In genomic region chr6:169088761-169089160, GRCh38 we compare ENCODE assay signal across 22 cellular contexts.
"Had no signal": no experiment of that assay in that cellular context is flagged by ENCODE, and none has a peak within 500 bp of the region (broad histone marks: within the 10 kb centered on the region; RNA-seq: fewer than 3 reads in every experiment).

No MANE protein-coding gene starts in this region.

- H3K9me2 ChIP-seq: SK-N-SH had no signal

- ATAC-seq: Panc1, PC-3 had no signal

- DNase-seq: Karpas-422, KG1, MG63, NCI-H1092, NCI-H1105 treated with DMSO at 0.1 percent for 48 hours, NCI-H1417 treated with DMSO at 0.1 percent for 48 hours, NCI-H146, NCI-H1694 treated with DMSO at 0.1 percent for 48 hours, NCI-H2029, NCI-H2081 treated with DMSO at 0.1 percent for 48 hours, NCI-H2171, NCI-H226, NCI-H446, NCI-H510A, NCI-H524 treated with DMSO at 0.1 percent for 48 hours, NCI-H69, NCI-H774, PC-3, SHP77, SK-N-SH had no signal

- H3K27me3 ChIP-seq: MG63 had no signal

- H3K4me2 ChIP-seq: SK-N-SH had no signal

- H3K9ac ChIP-seq: SK-N-SH had no signal

- H3K27ac ChIP-seq: RWPE1 had no signal

- H3K4me3 ChIP-seq: MG63 had no signal

- H3K36me3 ChIP-seq: MG63 had no signal
